ENCODE assay signal across 8 cellular contexts in genomic region chr2:197261808-197262226, GRCh38. TPM values are rescaled to one million over a fixed set of nuclear protein-coding genes. Genes with fewer than 3 reads are reported as not detected.
A peak's percentile ranks its signal among the peaks of the same experiment; 100 is the strongest.
DNase-seq lines count a peak whose midpoint lies in the region; ATAC-seq and TF ChIP-seq lines count a peak whose summit lies in the region.

No MANE protein-coding gene starts in this region.

- no peak for TF ChIP-seq CTCF in tibial artery (IDR thresholded peaks at IDR 0.05)

- peaks cover 0 to 30% (median 0%) of the 10 kb centered on the region in 4 donors for H3K4me1 ChIP-seq in tibial artery

- H3K9me3 ChIP-seq in tibial artery = no peaks in the 10 kb centered on the region

- intact Hi-C loops in tibial artery (cut with DNase I; ENCODE audit: low total_unique reads) = no loop called here

- ATAC-seq in GM19452 (IDR thresholded peaks at IDR 0.05; ENCODE audit: unreplicated experiment) = peak; percentile 63
- peak; percentile 51 for ATAC-seq in HG03442 (IDR thresholded peaks at IDR 0.05; ENCODE audit: unreplicated experiment)

- H3K27ac ChIP-seq in tibial artery = no peak overlapping the region

- H3K36me3 ChIP-seq in tibial artery = no peaks in the 10 kb centered on the region

- peak; percentile 52 for DNase-seq in DMS153 treated with DMSO at 0.1 percent for 48 hours (lab: John Stamatoyannopoulos, UW; ENCODE audit: unreplicated experiment)
- peak; percentile 41 for DNase-seq in dermis blood vessel endothelial cell
- DNase-seq in tibial artery = no peak
- no peak for DNase-seq in Kasumi-1 (lab: John Stamatoyannopoulos, UW)
- DNase-seq in NCI-H446 treated with DMSO at 0.1 percent for 48 hours (lab: John Stamatoyannopoulos, UW) = no peak
- no peak for DNase-seq in effector CD4-positive, alpha-beta T cell

- no peaks in the 10 kb centered on the region for H3K27me3 ChIP-seq in tibial artery

- no peak overlapping the region for H3K4me3 ChIP-seq in tibial artery

RNA-seq across cellular contexts. Expression of gene ANKRD44, which starts 48.8 kb away (rescaled TPM):
- 5.6 and 7.6 TPM in 2 replicates for total RNA-seq in dermis blood vessel endothelial cell

Comparison
In these comparisons a context has a peak if more than half of its experiments do, and no peak if none do; other contexts are left out.
1. DNase-seq: peak in DMS153 treated with DMSO at 0.1 percent for 48 hours (single experiment) and dermis blood vessel endothelial cell (single experiment); none in tibial artery (0 of 2), Kasumi-1 (0 of 2), NCI-H446 treated with DMSO at 0.1 percent for 48 hours (single experiment) and effector CD4-positive, alpha-beta T cell (single experiment).